Comparison of ENCODE assay signal across 24 cellular contexts in genomic region chr17:37106049-37106448, GRCh38.
A peak's percentile ranks its signal among the peaks of the same experiment; 100 is the strongest.
DNase-seq lines count a peak whose midpoint lies in the region; ATAC-seq and TF ChIP-seq lines count a peak whose summit lies in the region.
"Had no signal": no experiment of that assay in that cellular context is flagged by ENCODE, and none has a peak within 500 bp of the region (broad histone marks: within the 10 kb centered on the region; RNA-seq: fewer than 3 reads in every experiment).

No MANE protein-coding gene starts in this region.

- no peak overlapping the region for H3K56ac ChIP-seq in H9 (ENCODE audit: insufficient read length, low read depth, low read length)

- no peak overlapping the region for H3K4me3 Mint-ChIP-seq in H9
- H3K4me3 Mint-ChIP-seq in activated CD8-positive, alpha-beta T cell treated with anti-CD3 and anti-CD28 coated beads for 36 hours = no peak overlapping the region
- H3K4me3 Mint-ChIP-seq: CD4-positive, alpha-beta memory T cell; IgD-negative memory B cell; T-cell had no signal

- no peak overlapping the region for H4K8ac ChIP-seq in H9 (replicated peaks; ENCODE audit: insufficient read length, low read depth, low read length)

- H3K4me1 ChIP-seq in H9 (ENCODE audit: insufficient read depth, low read length) (peaks cover 18% of the 10 kb centered on the region), iPS-18a (ENCODE audit: control insufficient read depth, low read depth, low read length) (peaks cover 42% of the 10 kb centered on the region), MM.1S (ENCODE audit: low read length) (0 out of 2 replicates have a peak, but pooled peaks cover under 1% of the 10 kb centered on the region)
- H3K4me1 ChIP-seq: A549, BLaER1 had no signal

- H3K27ac ChIP-seq in H9 (ENCODE audit: insufficient read length, low read depth, low read length) (no peak overlapping the region), iPS-18a (ENCODE audit: low read length) (peak overlapping the region; percentile 11), MM.1S (ENCODE audit: low read length) (no peak overlapping the region)
- H3K27ac ChIP-seq: A549, BLaER1 had no signal

- H3K18ac ChIP-seq in H9 (ENCODE audit: insufficient read length, low read depth, low read length) = no peak overlapping the region

- H3K9me2 ChIP-seq in MM.1S (replicated peaks; ENCODE audit: insufficient read depth, low read length) = no peaks in the 10 kb centered on the region

- intact Hi-C loops in activated CD8-positive, alpha-beta T cell treated with anti-CD3 and anti-CD28 coated beads for 36 hours (cut with micrococcal nuclease) = no loop called here

- no peak overlapping the region for H3K23ac ChIP-seq in H9 (ENCODE audit: insufficient read length, low read depth, low read length)

- H3K27me3 ChIP-seq in H9 (ENCODE audit: insufficient read depth, low read length) (no peaks in the 10 kb centered on the region), iPS-18a (ENCODE audit: control insufficient read depth, insufficient read depth, low read length) (no peaks in the 10 kb centered on the region), MM.1S (replicated peaks; ENCODE audit: insufficient read depth, low read length) (no peaks in the 10 kb centered on the region)
- H3K27me3 ChIP-seq: BLaER1 had no signal

- TF ChIP-seq CTCF in H9 (conservative IDR thresholded peaks at IDR 0.05) (no peak), MM.1S (IDR thresholded peaks at IDR 0.05; ENCODE audit: low read length) (no peak)
- TF ChIP-seq CTCF in activated CD8-positive, alpha-beta T cell treated with anti-CD3 and anti-CD28 coated beads for 36 hours (IDR thresholded peaks at IDR 0.05) = no peak

- H3K14ac ChIP-seq in H9 (ENCODE audit: insufficient read depth, low read length) = no peak overlapping the region

- no peak overlapping the region for H3T11ph ChIP-seq in H9 (ENCODE audit: low read length)

- CTCF ChIA-PET in activated CD8-positive, alpha-beta T cell treated with anti-CD3 and anti-CD28 coated beads for 36 hours (lab: Charles Lee) = interaction anchor here (0.9 to 1.4 kb wide), 2 partner anchors 11 to 31 kb away, joined by 3 to 5 read pairs; no protein-coding TSS in a partner anchor

- H2BK120ac ChIP-seq in H9 (ENCODE audit: low read depth, low read length, poor library complexity, severe bottlenecking) = no peak overlapping the region

- ATAC-seq in activated CD8-positive, alpha-beta T cell treated with anti-CD3 and anti-CD28 coated beads for 36 hours = no peak
- ATAC-seq: A549, SK-N-SH treated with all-trans-retinoic acid at 6 μM for 48 hours, T-cell had no signal

- H2AK5ac ChIP-seq in H9 (ENCODE audit: insufficient read length, low read length) = no peak overlapping the region

- DNase-seq in NCI-H526 treated with DMSO at 0.1 percent for 48 hours (lab: John Stamatoyannopoulos, UW) (peak; percentile 17), NCI-H526 (lab: John Stamatoyannopoulos, UW) (no peak), H9 (no peak), NCI-H69 (lab: John Stamatoyannopoulos, UW) (peak; percentile 84), MM.1S (no peak), LoVo (ENCODE audit: low spot score) (no peak)
- no peak for DNase-seq in activated CD8-positive, alpha-beta T cell treated with anti-CD3 and anti-CD28 coated beads for 36 hours
- DNase-seq: CD4-positive, alpha-beta memory T cell; EL; H7; Karpas-422; NCI-H1105; NCI-H187 treated with DMSO at 0.1 percent for 48 hours; NCI-H2171 treated with DMSO at 0.1 percent for 48 hours; NCI-H446; NCI-H82; OCI-M1; SHP77; T-cell had no signal

- H2BK5ac ChIP-seq in H9 (ENCODE audit: insufficient read length, low read length) = no peak overlapping the region

- H3K36me3 ChIP-seq in iPS-18a (ENCODE audit: control insufficient read depth, low read depth, low read length) (peaks cover 37% of the 10 kb centered on the region), MM.1S (replicated peaks; ENCODE audit: insufficient read depth, low read length) (no peaks in the 10 kb centered on the region)

- no peaks in the 10 kb centered on the region for H3F3A ChIP-seq in MM.1S (ENCODE audit: insufficient read depth, low read length)

- H3K9me3 ChIP-seq in H9 (ENCODE audit: control insufficient read depth, low read depth, low read length) = no peaks in the 10 kb centered on the region
- H3K9me3 ChIP-seq in iPS-18a (ENCODE audit: control insufficient read depth, low read depth, low read length) = no peaks in the 10 kb centered on the region
- no peaks in the 10 kb centered on the region for H3K9me3 ChIP-seq in MM.1S (replicated peaks; ENCODE audit: insufficient read depth, low read length)
- H3K9me3 ChIP-seq: A549, BLaER1 had no signal

- H3K27me3 Mint-ChIP-seq in H9 (ENCODE audit: low read depth) = no peaks in the 10 kb centered on the region
- H3K27me3 Mint-ChIP-seq in activated CD8-positive, alpha-beta T cell treated with anti-CD3 and anti-CD28 coated beads for 36 hours = no peaks in the 10 kb centered on the region
- H3K27me3 Mint-ChIP-seq: CD4-positive, alpha-beta memory T cell; IgD-negative memory B cell; T-cell had no signal

- H3K4me2 ChIP-seq in H9 (ENCODE audit: insufficient read depth, insufficient read length, low read length) (no peak overlapping the region), MM.1S (ENCODE audit: low read depth, low read length) (no peak overlapping the region)
- H3K4me2 ChIP-seq: A549, BLaER1 had no signal

- peaks cover 4 to 40% (median 39%) of the 10 kb centered on the region in 3 experiments; a peak in 6 of 7 replicates for H3K36me3 Mint-ChIP-seq in H9 (ENCODE audit: insufficient read depth in 1 of 3, low read depth in 3 of 3)
- peaks cover 32% of the 10 kb centered on the region for H3K36me3 Mint-ChIP-seq in activated CD8-positive, alpha-beta T cell treated with anti-CD3 and anti-CD28 coated beads for 36 hours (ENCODE audit: low read depth)

- H3K79me2 ChIP-seq in H9 (ENCODE audit: insufficient read depth, low read length) = no peaks in the 10 kb centered on the region
- H3K79me2 ChIP-seq in MM.1S (ENCODE audit: low read length) = no peaks in the 10 kb centered on the region

- no peak overlapping the region for H2BK15ac ChIP-seq in H9 (ENCODE audit: low read depth, low read length)

- no peak overlapping the region for H2BK20ac ChIP-seq in H9 (ENCODE audit: low read depth, low read length, poor library complexity, severe bottlenecking)

- POLR2A ChIA-PET in activated CD8-positive, alpha-beta T cell treated with anti-CD3 and anti-CD28 coated beads for 36 hours (lab: Charles Lee) = no interaction called here

- H4K91ac ChIP-seq in H9 (ENCODE audit: insufficient read length, low read depth, low read length) = no peak overlapping the region

- H3K4me3 ChIP-seq in iPS-18a (ENCODE audit: low read length) (peak overlapping the region; percentile 22), MM.1S (ENCODE audit: low read length) (no peak overlapping the region)
- H3K4me3 ChIP-seq: A549, BLaER1 had no signal

- no peaks in the 10 kb centered on the region for H4K20me1 ChIP-seq in H9 (ENCODE audit: control insufficient read depth, insufficient read depth, insufficient read length)
- H4K20me1 ChIP-seq in MM.1S (ENCODE audit: insufficient read depth, low read length) = no peaks in the 10 kb centered on the region
- H4K20me1 ChIP-seq: BLaER1 had no signal

- no peaks in the 10 kb centered on the region for H3K9me3 Mint-ChIP-seq in H9
- H3K9me3 Mint-ChIP-seq in activated CD8-positive, alpha-beta T cell treated with anti-CD3 and anti-CD28 coated beads for 36 hours = no peaks in the 10 kb centered on the region
- H3K9me3 Mint-ChIP-seq: CD4-positive, alpha-beta memory T cell; IgD-negative memory B cell; T-cell had no signal

- H2BK12ac ChIP-seq in H9 (ENCODE audit: insufficient read length, low read depth, low read length) = no peak overlapping the region

- H4K5ac ChIP-seq in H9 (ENCODE audit: insufficient read length, low read depth, low read length) = no peak overlapping the region

- H2AFZ ChIP-seq in H9 (ENCODE audit: low read length) (no peak overlapping the region), MM.1S (ENCODE audit: low read length) (no peak overlapping the region)

- H3K27ac Mint-ChIP-seq in H9 = peak overlapping the region; percentile 84 to 99 (median 99); a peak in 6 of 7 replicates
- H3K27ac Mint-ChIP-seq in activated CD8-positive, alpha-beta T cell treated with anti-CD3 and anti-CD28 coated beads for 36 hours = no peak overlapping the region
- H3K27ac Mint-ChIP-seq: T-cell had no signal

- H3K23me2 ChIP-seq in H9 (ENCODE audit: insufficient read length, low read depth, low read length, poor library complexity, severe bottlenecking) = no peaks in the 10 kb centered on the region

- peaks cover 54 to 61% of the 10 kb centered on the region in 2 experiments for H3K4me1 Mint-ChIP-seq in H9
- H3K4me1 Mint-ChIP-seq in activated CD8-positive, alpha-beta T cell treated with anti-CD3 and anti-CD28 coated beads for 36 hours (ENCODE audit: low read depth) = no peaks in the 10 kb centered on the region
- H3K4me1 Mint-ChIP-seq: CD4-positive, alpha-beta memory T cell; IgD-negative memory B cell; T-cell had no signal

- no CpG with 5 or more reads among the region's 1 CpG for WGBS in H9 (ENCODE audit: extremely low coverage, insufficient read length, low lambda C conversion rate)

- H3K4ac ChIP-seq in H9 (ENCODE audit: low read depth, low read length) = no peak overlapping the region

- H3K79me1 ChIP-seq in H9 (ENCODE audit: insufficient read depth, low read depth, low read length, poor library complexity, severe bottlenecking) = no peaks in the 10 kb centered on the region

- H3K9ac ChIP-seq in H9 (ENCODE audit: extremely low read depth, insufficient read length, low read length) (no peak overlapping the region), iPS-18a (ENCODE audit: low read length) (no peak overlapping the region), MM.1S (ENCODE audit: low read length) (no peak overlapping the region)
- H3K9ac ChIP-seq: BLaER1 had no signal

Comparison
In these comparisons a context has a peak if more than half of its experiments do, and no peak if none do; other contexts are left out.
1. DNase-seq: peak in NCI-H526 treated with DMSO at 0.1 percent for 48 hours (single experiment) and NCI-H69 (single experiment); none in NCI-H526 (0 of 2), H9 (single experiment), MM.1S (single experiment), activated CD8-positive, alpha-beta T cell treated with anti-CD3 and anti-CD28 coated beads for 36 hours (single experiment) and LoVo (single experiment).